ENCODE assay signal across 12 cellular contexts in the genomic region with DNA sequence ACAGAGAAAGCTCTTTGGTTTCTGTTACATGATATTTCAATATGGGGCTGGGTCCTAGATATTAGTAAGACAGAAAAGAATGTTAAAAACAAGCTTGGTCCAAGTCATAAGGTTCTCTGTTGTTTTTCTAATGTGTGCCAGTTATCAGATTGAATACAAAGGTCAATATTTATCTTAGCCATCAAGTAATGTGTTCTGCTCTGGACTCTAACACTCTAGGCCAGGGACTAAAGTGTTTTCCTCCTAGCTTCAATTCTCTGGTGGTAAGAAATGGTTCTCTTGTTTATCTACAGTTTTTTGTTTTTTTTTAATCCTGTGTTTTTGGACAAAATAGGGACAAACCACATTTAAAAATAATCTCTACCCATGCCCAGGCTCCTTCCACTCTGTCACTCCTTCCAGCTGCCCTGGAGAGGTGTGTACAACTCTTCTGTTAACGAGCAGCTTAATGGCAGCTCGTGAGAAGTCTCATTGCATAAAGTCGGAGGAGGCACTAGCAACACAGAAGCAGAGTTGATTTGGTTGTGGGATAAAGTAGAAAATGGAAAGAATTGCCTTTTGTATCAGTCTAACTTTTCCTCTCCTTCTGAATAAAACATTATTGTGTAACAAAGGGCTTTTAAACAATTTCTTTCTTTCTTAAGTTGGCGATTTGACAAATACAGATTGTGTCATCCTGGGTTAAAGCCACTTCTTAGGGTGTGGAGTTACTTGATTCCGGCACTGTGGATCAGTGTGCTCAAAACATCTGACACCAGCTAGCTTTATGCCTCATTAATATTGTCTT. TPM values are rescaled to one million over a fixed set of nuclear protein-coding genes. Genes with fewer than 3 reads are reported as not detected.
A peak's percentile ranks its signal among the peaks of the same experiment; 100 is the strongest.
DNase-seq lines count a peak whose midpoint lies in the region; ATAC-seq and TF ChIP-seq lines count a peak whose summit lies in the region.
"Had no signal": no experiment of that assay in that cellular context is flagged by ENCODE, and none has a peak within 500 bp of the region (broad histone marks: within the 10 kb centered on the region; RNA-seq: fewer than 3 reads in every experiment).

No MANE protein-coding gene starts in this region.

- H3K4me3 ChIP-seq in lower lobe of right lung (no peak overlapping the region), upper lobe of right lung (no peak overlapping the region)

- H3K27ac ChIP-seq in lower lobe of right lung (peak overlapping the region; percentile 74), upper lobe of right lung (peak overlapping the region; percentile 75)
- H3K27ac ChIP-seq: neutrophil had no signal

- H3K4me3 Mint-ChIP-seq in chondrocyte (ENCODE audit: unreplicated experiment) (peak overlapping the region; percentile 40), CD14-positive monocyte (no peak overlapping the region)
- H3K4me3 Mint-ChIP-seq: activated naive CD4-positive, alpha-beta T cell treated with anti-CD3 and anti-CD28 coated beads, Interleukin-2, amount 50 U/mL, for 24 hours had no signal

- TF ChIP-seq CTCF in chondrocyte (IDR thresholded peaks at IDR 0.05) (no peak), lower lobe of right lung (IDR thresholded peaks at IDR 0.05) (no peak), upper lobe of right lung (IDR thresholded peaks at IDR 0.05) (no peak), CD14-positive monocyte (IDR thresholded peaks at IDR 0.05) (no peak)

- H3K27me3 ChIP-seq in lower lobe of right lung (ENCODE audit: low read depth) (no peaks in the 10 kb centered on the region), upper lobe of right lung (no peaks in the 10 kb centered on the region)
- H3K27me3 ChIP-seq: neutrophil had no signal

- H3K27me3 Mint-ChIP-seq in chondrocyte (ENCODE audit: low read depth), result no peaks in the 10 kb centered on the region
- H3K27me3 Mint-ChIP-seq in CD14-positive monocyte (ENCODE audit: low read depth in 3 of 3), result peaks cover 0 to 2% (median 0%) of the 10 kb centered on the region in 3 donors
- H3K27me3 Mint-ChIP-seq: activated naive CD4-positive, alpha-beta T cell treated with anti-CD3 and anti-CD28 coated beads, Interleukin-2, amount 50 U/mL, for 24 hours had no signal

- DNase-seq in DMS79 treated with DMSO at 0.1 percent for 48 hours (lab: John Stamatoyannopoulos, UW), result peak; percentile 21
- DNase-seq in DMS79 (lab: John Stamatoyannopoulos, UW), result no peak
- DNase-seq in chondrocyte (ENCODE audit: low spot score), result no peak
- no peak for DNase-seq in lower lobe of right lung
- DNase-seq in upper lobe of right lung, result no peak
- DNase-seq in CD14-positive monocyte (ENCODE audit: low spot score), result no peak
- DNase-seq in activated CD4-positive, alpha-beta T cell treated with anti-CD3 and anti-CD28 coated beads, Interleukin-2, amount 50 U/mL, for 4 hours, result no peak
- DNase-seq: 8988T, H7 had no signal

- H3K9me3 ChIP-seq in lower lobe of right lung (no peaks in the 10 kb centered on the region), upper lobe of right lung (no peaks in the 10 kb centered on the region)
- H3K9me3 ChIP-seq: neutrophil had no signal

- intact Hi-C loops in lower lobe of right lung (cut with DNase I) (no loop called here), upper lobe of right lung (cut with DNase I) (no loop called here), CD14-positive monocyte (cut with micrococcal nuclease) (no loop called here)

- no peaks in the 10 kb centered on the region for H3K9me3 Mint-ChIP-seq in chondrocyte (ENCODE audit: low read depth)
- peaks cover 0 to 3% (median 0%) of the 10 kb centered on the region in 7 donors for H3K9me3 Mint-ChIP-seq in CD14-positive monocyte
- H3K9me3 Mint-ChIP-seq: activated naive CD4-positive, alpha-beta T cell treated with anti-CD3 and anti-CD28 coated beads, Interleukin-2, amount 50 U/mL, for 24 hours had no signal

- H3K36me3 Mint-ChIP-seq in chondrocyte (ENCODE audit: low read depth) (no peaks in the 10 kb centered on the region), CD14-positive monocyte (no peaks in the 10 kb centered on the region)
- H3K36me3 Mint-ChIP-seq: activated naive CD4-positive, alpha-beta T cell treated with anti-CD3 and anti-CD28 coated beads, Interleukin-2, amount 50 U/mL, for 24 hours had no signal

- H3K4me1 ChIP-seq in lower lobe of right lung, result peaks cover 14% of the 10 kb centered on the region
- H3K4me1 ChIP-seq in upper lobe of right lung, result peaks cover 8% of the 10 kb centered on the region

- H3K27ac Mint-ChIP-seq in chondrocyte (ENCODE audit: unreplicated experiment), result peak overlapping the region; percentile 94
- peak overlapping the region in 1 of 7 donors; percentile 57 for H3K27ac Mint-ChIP-seq in CD14-positive monocyte
- H3K27ac Mint-ChIP-seq: activated naive CD4-positive, alpha-beta T cell treated with anti-CD3 and anti-CD28 coated beads, Interleukin-2, amount 50 U/mL, for 24 hours had no signal

- H3K36me3 ChIP-seq in lower lobe of right lung (no peaks in the 10 kb centered on the region), upper lobe of right lung (no peaks in the 10 kb centered on the region)
- H3K36me3 ChIP-seq: neutrophil had no signal

- H3K4me1 Mint-ChIP-seq in chondrocyte (ENCODE audit: low read depth) (peaks cover 50% of the 10 kb centered on the region), CD14-positive monocyte (peaks cover 23% of the 10 kb centered on the region)
- H3K4me1 Mint-ChIP-seq: activated naive CD4-positive, alpha-beta T cell treated with anti-CD3 and anti-CD28 coated beads, Interleukin-2, amount 50 U/mL, for 24 hours had no signal

- ATAC-seq in lower lobe of right lung (peak; percentile 66 to 90), upper lobe of right lung (peak; percentile 74), GM21619 (IDR thresholded peaks at IDR 0.05; ENCODE audit: unreplicated experiment) (no peak)

RNA-seq across cellular contexts. Expression of gene SESTD1, which starts 8.0 kb away (rescaled TPM):
- total RNA-seq in chondrocyte (67.0 to 101 TPM (median 97.7 TPM) in 3 replicates), lower lobe of right lung (107 TPM), upper lobe of right lung (107 TPM)
- 10 to 100 TPM; 25.3 TPM for polyA plus RNA-seq in CD14-positive monocyte
